Comparison of ENCODE assay signal across 31 cellular contexts in genomic region chr3:197545111-197545510, GRCh38.
"Had no signal": no experiment of that assay in that cellular context is flagged by ENCODE, and none has a peak within 500 bp of the region (broad histone marks: within the 10 kb centered on the region; RNA-seq: fewer than 3 reads in every experiment).

No MANE protein-coding gene starts in this region.

- H3K4me3 ChIP-seq: adrenal gland, body of pancreas, coronary artery, gastroesophageal sphincter, mucosa of descending colon, pancreas, psoas muscle, sigmoid colon, smooth muscle cell, suprapubic skin, tibial nerve had no signal

- H3K4me3 Mint-ChIP-seq: activated CD4-positive, alpha-beta memory T cell treated with anti-CD3 and anti-CD28 coated beads for 36 hours; activated naive CD8-positive, alpha-beta T cell treated with anti-CD3 and anti-CD28 coated beads for 36 hours; activated T-cell treated with anti-CD3 and anti-CD28 coated beads, Interleukin-2, amount 50 U/mL, for 72 hours; effector memory CD8-positive, alpha-beta T cell; stimulated activated memory B cell treated with anti-CD40 and anti-IgM and Interleukin-4, amounts not matched to agents 10 μg/mL and 1 μg/mL and 100 μg/mL, for 72 hours; T-helper 2 cell treated with Interferon-gamma antibody and Interleukin-4, amounts not matched to agents 5 μg/mL and 100 μg/mL, for 36 hours had no signal

- H3K36me3 ChIP-seq: adrenal gland, pancreas, sigmoid colon, suprapubic skin had no signal

- DNase-seq: activated CD4-positive, alpha-beta memory T cell treated with anti-CD3 and anti-CD28 coated beads for 36 hours; activated CD4-positive, alpha-beta T cell treated with anti-CD3 and anti-CD28 coated beads for 48 hours; activated naive CD4-positive, alpha-beta T cell; activated naive CD8-positive, alpha-beta T cell treated with anti-CD3 and anti-CD28 coated beads for 36 hours; activated T-cell treated with anti-CD3 and anti-CD28 coated beads for 4 hours; activated T-cell treated with anti-CD3 and anti-CD28 coated beads, Interleukin-2, amount 50 U/mL, for 72 hours; adrenal gland; aorta; body of pancreas; effector memory CD8-positive, alpha-beta T cell; erythroblast; head of caudate nucleus; hippocampal formation; left cardiac atrium; left ventricle myocardium superior; mucosa of descending colon; nucleus accumbens; pancreas; psoas muscle; sigmoid colon; stimulated activated CD4-positive, alpha-beta T cell treated with anti-CD3 and anti-CD28 coated beads, Interleukin-1b, Interleukin-23, amount 100 ng/mL, for 48 hours; stimulated activated CD4-positive, alpha-beta T cell treated with anti-CD3 and anti-CD28 coated beads, Interleukin-4, amount 100 ng/mL, for 4 hours; stimulated activated CD8-positive, alpha-beta memory T cell treated with anti-CD3 and anti-CD28 coated beads, Interleukin-4, amount 100 ng/mL, for 48 hours; T-helper 1 cell had no signal

- H3K27ac Mint-ChIP-seq: activated CD4-positive, alpha-beta memory T cell treated with anti-CD3 and anti-CD28 coated beads for 36 hours; activated naive CD8-positive, alpha-beta T cell treated with anti-CD3 and anti-CD28 coated beads for 36 hours; activated T-cell treated with anti-CD3 and anti-CD28 coated beads, Interleukin-2, amount 50 U/mL, for 72 hours; effector memory CD8-positive, alpha-beta T cell; stimulated activated memory B cell treated with anti-CD40 and anti-IgM and Interleukin-4, amounts not matched to agents 10 μg/mL and 1 μg/mL and 100 μg/mL, for 72 hours; T-helper 2 cell treated with Interferon-gamma antibody and Interleukin-4, amounts not matched to agents 5 μg/mL and 100 μg/mL, for 36 hours had no signal

- H3K27me3 ChIP-seq: adrenal gland, body of pancreas, gastroesophageal sphincter, pancreas, sigmoid colon, suprapubic skin, tibial nerve had no signal

- H3K9me3 ChIP-seq: adrenal gland, body of pancreas, gastroesophageal sphincter, mucosa of descending colon, pancreas, psoas muscle, sigmoid colon, suprapubic skin, tibial nerve had no signal

- H3K4me1 ChIP-seq: adrenal gland, pancreas, psoas muscle had no signal

- H3K4me1 Mint-ChIP-seq: stimulated activated memory B cell treated with anti-CD40 and anti-IgM and Interleukin-4, amounts not matched to agents 10 μg/mL and 1 μg/mL and 100 μg/mL, for 72 hours had no signal

- H3K4me2 ChIP-seq: smooth muscle cell had no signal

- H3K9me3 Mint-ChIP-seq: activated CD4-positive, alpha-beta memory T cell treated with anti-CD3 and anti-CD28 coated beads for 36 hours; activated naive CD8-positive, alpha-beta T cell treated with anti-CD3 and anti-CD28 coated beads for 36 hours; activated T-cell treated with anti-CD3 and anti-CD28 coated beads, Interleukin-2, amount 50 U/mL, for 72 hours; effector memory CD8-positive, alpha-beta T cell; stimulated activated memory B cell treated with anti-CD40 and anti-IgM and Interleukin-4, amounts not matched to agents 10 μg/mL and 1 μg/mL and 100 μg/mL, for 72 hours; T-helper 2 cell treated with Interferon-gamma antibody and Interleukin-4, amounts not matched to agents 5 μg/mL and 100 μg/mL, for 36 hours had no signal

- H3K27me3 Mint-ChIP-seq: activated CD4-positive, alpha-beta memory T cell treated with anti-CD3 and anti-CD28 coated beads for 36 hours; activated naive CD8-positive, alpha-beta T cell treated with anti-CD3 and anti-CD28 coated beads for 36 hours; effector memory CD8-positive, alpha-beta T cell; stimulated activated memory B cell treated with anti-CD40 and anti-IgM and Interleukin-4, amounts not matched to agents 10 μg/mL and 1 μg/mL and 100 μg/mL, for 72 hours had no signal

- H3K27ac ChIP-seq: adrenal gland, body of pancreas, coronary artery, gastroesophageal sphincter, pancreas, psoas muscle, sigmoid colon, tibial nerve had no signal

- ATAC-seq: activated T-cell treated with anti-CD3 and anti-CD28 coated beads, Interleukin-2, amount 50 U/mL, for 72 hours; body of pancreas; effector memory CD8-positive, alpha-beta T cell; gastroesophageal sphincter; left cardiac atrium; left ventricle myocardium superior; mucosa of descending colon; pancreas; psoas muscle; stimulated activated memory B cell treated with anti-CD40 and anti-IgM and Interleukin-4, amounts not matched to agents 10 μg/mL and 1 μg/mL and 100 μg/mL, for 72 hours had no signal
